ENCODE assay signal across 1 cellular context in genomic region chr20:34990661-34991214, GRCh38.
TF ChIP-seq lines count a peak whose summit lies in the region.

No MANE protein-coding gene starts in this region.

TF ChIP-seq in K562, 482 proteins besides CTCF, POLR2A, EP300 and RAD21:
- no peak for TF ChIP-seq ZBTB26 (CRISPR knock-in tag; IDR thresholded peaks at IDR 0.05)
- no peak for TF ChIP-seq ETV5 (CRISPR knock-in tag; IDR thresholded peaks at IDR 0.05; ENCODE audit: low read depth)
- no peak for TF ChIP-seq ZNF696 (CRISPR knock-in tag; conservative IDR thresholded peaks at IDR 0.05)
- no peak for TF ChIP-seq HDAC2 (IDR thresholded peaks at IDR 0.05)
- no peak for TF ChIP-seq NONO (IDR thresholded peaks at IDR 0.05; ENCODE audit: low read depth in 2 of 2, low read length in 1 of 2)
- no peak for TF ChIP-seq MEF2D (tag; conservative IDR thresholded peaks at IDR 0.05; ENCODE audit: low read depth)
- no peak for TF ChIP-seq FOXM1 (IDR thresholded peaks at IDR 0.05; ENCODE audit: low read depth)
- no peak for TF ChIP-seq FOXM1 (CRISPR knock-in tag; IDR thresholded peaks at IDR 0.05; ENCODE audit: low read depth)
- TF ChIP-seq, protein P1, sequence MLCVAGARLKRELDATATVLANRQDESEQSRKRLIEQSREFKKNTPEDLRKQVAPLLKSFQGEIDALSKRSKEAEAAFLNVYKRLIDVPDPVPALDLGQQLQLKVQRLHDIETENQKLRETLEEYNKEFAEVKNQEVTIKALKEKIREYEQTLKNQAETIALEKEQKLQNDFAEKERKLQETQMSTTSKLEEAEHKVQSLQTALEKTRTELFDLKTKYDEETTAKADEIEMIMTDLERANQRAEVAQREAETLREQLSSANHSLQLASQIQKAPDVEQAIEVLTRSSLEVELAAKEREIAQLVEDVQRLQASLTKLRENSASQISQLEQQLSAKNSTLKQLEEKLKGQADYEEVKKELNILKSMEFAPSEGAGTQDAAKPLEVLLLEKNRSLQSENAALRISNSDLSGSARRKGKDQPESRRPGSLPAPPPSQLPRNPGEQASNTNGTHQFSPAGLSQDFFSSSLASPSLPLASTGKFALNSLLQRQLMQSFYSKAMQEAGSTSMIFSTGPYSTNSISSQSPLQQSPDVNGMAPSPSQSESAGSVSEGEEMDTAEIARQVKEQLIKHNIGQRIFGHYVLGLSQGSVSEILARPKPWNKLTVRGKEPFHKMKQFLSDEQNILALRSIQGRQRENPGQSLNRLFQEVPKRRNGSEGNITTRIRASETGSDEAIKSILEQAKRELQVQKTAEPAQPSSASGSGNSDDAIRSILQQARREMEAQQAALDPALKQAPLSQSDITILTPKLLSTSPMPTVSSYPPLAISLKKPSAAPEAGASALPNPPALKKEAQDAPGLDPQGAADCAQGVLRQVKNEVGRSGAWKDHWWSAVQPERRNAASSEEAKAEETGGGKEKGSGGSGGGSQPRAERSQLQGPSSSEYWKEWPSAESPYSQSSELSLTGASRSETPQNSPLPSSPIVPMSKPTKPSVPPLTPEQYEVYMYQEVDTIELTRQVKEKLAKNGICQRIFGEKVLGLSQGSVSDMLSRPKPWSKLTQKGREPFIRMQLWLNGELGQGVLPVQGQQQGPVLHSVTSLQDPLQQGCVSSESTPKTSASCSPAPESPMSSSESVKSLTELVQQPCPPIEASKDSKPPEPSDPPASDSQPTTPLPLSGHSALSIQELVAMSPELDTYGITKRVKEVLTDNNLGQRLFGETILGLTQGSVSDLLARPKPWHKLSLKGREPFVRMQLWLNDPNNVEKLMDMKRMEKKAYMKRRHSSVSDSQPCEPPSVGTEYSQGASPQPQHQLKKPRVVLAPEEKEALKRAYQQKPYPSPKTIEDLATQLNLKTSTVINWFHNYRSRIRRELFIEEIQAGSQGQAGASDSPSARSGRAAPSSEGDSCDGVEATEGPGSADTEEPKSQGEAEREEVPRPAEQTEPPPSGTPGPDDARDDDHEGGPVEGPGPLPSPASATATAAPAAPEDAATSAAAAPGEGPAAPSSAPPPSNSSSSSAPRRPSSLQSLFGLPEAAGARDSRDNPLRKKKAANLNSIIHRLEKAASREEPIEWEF (CRISPR knock-in tag; IDR thresholded peaks at IDR 0.05) = no peak
- TF ChIP-seq, protein P2, sequence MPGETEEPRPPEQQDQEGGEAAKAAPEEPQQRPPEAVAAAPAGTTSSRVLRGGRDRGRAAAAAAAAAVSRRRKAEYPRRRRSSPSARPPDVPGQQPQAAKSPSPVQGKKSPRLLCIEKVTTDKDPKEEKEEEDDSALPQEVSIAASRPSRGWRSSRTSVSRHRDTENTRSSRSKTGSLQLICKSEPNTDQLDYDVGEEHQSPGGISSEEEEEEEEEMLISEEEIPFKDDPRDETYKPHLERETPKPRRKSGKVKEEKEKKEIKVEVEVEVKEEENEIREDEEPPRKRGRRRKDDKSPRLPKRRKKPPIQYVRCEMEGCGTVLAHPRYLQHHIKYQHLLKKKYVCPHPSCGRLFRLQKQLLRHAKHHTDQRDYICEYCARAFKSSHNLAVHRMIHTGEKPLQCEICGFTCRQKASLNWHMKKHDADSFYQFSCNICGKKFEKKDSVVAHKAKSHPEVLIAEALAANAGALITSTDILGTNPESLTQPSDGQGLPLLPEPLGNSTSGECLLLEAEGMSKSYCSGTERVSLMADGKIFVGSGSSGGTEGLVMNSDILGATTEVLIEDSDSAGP (CRISPR knock-in tag; IDR thresholded peaks at IDR 0.05) = no peak
- TF ChIP-seq, protein P3, sequence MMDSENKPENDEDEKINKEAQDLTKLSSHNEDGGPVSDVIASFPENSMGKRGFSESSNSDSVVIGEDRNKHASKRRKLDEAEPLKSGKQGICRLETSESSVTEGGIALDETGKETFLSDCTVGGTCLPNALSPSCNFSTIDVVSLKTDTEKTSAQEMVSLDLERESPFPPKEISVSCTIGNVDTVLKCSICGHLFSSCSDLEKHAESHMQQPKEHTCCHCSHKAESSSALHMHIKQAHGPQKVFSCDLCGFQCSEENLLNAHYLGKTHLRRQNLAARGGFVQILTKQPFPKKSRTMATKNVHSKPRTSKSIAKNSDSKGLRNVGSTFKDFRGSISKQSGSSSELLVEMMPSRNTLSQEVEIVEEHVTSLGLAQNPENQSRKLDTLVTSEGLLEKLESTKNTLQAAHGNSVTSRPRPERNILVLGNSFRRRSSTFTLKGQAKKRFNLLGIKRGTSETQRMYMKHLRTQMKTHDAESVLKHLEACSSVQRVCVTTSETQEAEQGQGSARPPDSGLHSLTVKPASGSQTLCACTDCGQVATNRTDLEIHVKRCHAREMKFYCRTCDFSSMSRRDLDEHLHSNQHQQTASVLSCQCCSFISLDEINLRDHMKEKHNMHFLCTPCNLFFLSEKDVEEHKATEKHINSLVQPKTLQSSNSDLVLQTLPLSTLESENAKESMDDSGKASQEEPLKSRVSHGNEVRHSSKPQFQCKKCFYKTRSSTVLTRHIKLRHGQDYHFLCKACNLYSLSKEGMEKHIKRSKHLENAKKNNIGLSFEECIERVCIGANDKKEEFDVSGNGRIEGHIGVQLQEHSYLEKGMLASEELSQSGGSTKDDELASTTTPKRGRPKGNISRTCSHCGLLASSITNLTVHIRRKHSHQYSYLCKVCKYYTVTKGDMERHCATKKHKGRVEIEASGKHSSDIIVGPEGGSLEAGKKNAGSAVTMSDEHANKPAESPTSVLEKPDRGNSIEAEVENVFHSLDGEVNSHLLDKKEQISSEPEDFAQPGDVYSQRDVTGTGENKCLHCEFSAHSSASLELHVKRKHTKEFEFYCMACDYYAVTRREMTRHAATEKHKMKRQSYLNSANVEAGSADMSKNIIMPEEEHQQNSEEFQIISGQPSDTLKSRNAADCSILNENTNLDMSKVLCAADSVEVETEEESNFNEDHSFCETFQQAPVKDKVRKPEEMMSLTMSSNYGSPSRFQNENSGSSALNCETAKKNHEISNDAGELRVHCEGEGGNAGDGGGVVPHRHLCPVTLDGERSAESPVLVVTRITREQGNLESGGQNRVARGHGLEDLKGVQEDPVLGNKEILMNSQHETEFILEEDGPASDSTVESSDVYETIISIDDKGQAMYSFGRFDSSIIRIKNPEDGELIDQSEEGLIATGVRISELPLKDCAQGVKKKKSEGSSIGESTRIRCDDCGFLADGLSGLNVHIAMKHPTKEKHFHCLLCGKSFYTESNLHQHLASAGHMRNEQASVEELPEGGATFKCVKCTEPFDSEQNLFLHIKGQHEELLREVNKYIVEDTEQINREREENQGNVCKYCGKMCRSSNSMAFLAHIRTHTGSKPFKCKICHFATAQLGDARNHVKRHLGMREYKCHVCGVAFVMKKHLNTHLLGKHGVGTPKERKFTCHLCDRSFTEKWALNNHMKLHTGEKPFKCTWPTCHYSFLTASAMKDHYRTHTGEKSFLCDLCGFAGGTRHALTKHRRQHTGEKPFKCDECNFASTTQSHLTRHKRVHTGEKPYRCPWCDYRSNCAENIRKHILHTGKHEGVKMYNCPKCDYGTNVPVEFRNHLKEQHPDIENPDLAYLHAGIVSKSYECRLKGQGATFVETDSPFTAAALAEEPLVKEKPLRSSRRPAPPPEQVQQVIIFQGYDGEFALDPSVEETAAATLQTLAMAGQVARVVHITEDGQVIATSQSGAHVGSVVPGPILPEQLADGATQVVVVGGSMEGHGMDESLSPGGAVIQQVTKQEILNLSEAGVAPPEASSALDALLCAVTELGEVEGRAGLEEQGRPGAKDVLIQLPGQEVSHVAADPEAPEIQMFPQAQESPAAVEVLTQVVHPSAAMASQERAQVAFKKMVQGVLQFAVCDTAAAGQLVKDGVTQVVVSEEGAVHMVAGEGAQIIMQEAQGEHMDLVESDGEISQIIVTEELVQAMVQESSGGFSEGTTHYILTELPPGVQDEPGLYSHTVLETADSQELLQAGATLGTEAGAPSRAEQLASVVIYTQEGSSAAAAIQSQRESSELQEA (IDR thresholded peaks at IDR 0.05; ENCODE audit: low read depth) = no peak
- TF ChIP-seq CREB1 (IDR thresholded peaks at IDR 0.05) = no peak
- no peak for TF ChIP-seq CREB1 (CRISPR knock-in tag; IDR thresholded peaks at IDR 0.05)
- TF ChIP-seq, protein P4, sequence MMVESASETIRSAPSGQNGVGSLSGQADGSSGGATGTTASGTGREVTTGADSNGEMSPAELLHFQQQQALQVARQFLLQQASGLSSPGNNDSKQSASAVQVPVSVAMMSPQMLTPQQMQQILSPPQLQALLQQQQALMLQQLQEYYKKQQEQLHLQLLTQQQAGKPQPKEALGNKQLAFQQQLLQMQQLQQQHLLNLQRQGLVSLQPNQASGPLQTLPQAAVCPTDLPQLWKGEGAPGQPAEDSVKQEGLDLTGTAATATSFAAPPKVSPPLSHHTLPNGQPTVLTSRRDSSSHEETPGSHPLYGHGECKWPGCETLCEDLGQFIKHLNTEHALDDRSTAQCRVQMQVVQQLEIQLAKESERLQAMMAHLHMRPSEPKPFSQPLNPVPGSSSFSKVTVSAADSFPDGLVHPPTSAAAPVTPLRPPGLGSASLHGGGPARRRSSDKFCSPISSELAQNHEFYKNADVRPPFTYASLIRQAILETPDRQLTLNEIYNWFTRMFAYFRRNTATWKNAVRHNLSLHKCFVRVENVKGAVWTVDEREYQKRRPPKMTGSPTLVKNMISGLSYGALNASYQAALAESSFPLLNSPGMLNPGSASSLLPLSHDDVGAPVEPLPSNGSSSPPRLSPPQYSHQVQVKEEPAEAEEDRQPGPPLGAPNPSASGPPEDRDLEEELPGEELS (CRISPR knock-in tag; IDR thresholded peaks at IDR 0.05; ENCODE audit: borderline replicate concordance) = no peak
- TF ChIP-seq, protein P5, sequence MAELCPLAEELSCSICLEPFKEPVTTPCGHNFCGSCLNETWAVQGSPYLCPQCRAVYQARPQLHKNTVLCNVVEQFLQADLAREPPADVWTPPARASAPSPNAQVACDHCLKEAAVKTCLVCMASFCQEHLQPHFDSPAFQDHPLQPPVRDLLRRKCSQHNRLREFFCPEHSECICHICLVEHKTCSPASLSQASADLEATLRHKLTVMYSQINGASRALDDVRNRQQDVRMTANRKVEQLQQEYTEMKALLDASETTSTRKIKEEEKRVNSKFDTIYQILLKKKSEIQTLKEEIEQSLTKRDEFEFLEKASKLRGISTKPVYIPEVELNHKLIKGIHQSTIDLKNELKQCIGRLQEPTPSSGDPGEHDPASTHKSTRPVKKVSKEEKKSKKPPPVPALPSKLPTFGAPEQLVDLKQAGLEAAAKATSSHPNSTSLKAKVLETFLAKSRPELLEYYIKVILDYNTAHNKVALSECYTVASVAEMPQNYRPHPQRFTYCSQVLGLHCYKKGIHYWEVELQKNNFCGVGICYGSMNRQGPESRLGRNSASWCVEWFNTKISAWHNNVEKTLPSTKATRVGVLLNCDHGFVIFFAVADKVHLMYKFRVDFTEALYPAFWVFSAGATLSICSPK (IDR thresholded peaks at IDR 0.05; ENCODE audit: borderline replicate concordance) = no peak
- peak; percentile 51 for TF ChIP-seq POLR2G (IDR thresholded peaks at IDR 0.05; ENCODE audit: low read depth, low read length)
- no peak for TF ChIP-seq SMARCC2 (IDR thresholded peaks at IDR 0.05; ENCODE audit: low read depth)
- TF ChIP-seq, protein P6, sequence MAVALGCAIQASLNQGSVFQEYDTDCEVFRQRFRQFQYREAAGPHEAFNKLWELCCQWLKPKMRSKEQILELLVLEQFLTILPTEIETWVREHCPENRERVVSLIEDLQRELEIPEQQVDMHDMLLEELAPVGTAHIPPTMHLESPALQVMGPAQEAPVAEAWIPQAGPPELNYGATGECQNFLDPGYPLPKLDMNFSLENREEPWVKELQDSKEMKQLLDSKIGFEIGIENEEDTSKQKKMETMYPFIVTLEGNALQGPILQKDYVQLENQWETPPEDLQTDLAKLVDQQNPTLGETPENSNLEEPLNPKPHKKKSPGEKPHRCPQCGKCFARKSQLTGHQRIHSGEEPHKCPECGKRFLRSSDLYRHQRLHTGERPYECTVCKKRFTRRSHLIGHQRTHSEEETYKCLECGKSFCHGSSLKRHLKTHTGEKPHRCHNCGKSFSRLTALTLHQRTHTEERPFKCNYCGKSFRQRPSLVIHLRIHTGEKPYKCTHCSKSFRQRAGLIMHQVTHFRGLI (CRISPR knock-in tag; IDR thresholded peaks at IDR 0.05) = no peak
- no peak for TF ChIP-seq CHD1 (IDR thresholded peaks at IDR 0.05; ENCODE audit: low read length)
- no peak for TF ChIP-seq PML (IDR thresholded peaks at IDR 0.05; ENCODE audit: low read length)
- TF ChIP-seq ZNF655 (CRISPR knock-in tag; IDR thresholded peaks at IDR 0.05) = no peak
- TF ChIP-seq, protein P7, sequence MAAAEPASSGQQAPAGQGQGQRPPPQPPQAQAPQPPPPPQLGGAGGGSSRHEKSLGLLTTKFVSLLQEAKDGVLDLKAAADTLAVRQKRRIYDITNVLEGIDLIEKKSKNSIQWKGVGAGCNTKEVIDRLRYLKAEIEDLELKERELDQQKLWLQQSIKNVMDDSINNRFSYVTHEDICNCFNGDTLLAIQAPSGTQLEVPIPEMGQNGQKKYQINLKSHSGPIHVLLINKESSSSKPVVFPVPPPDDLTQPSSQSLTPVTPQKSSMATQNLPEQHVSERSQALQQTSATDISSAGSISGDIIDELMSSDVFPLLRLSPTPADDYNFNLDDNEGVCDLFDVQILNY (CRISPR knock-in tag; IDR thresholded peaks at IDR 0.05) = no peak
- TF ChIP-seq POLR2AphosphoS2 (IDR thresholded peaks at IDR 0.05; ENCODE audit: low read length) = 0 out of 2 replicates have a peak, but pooled peaks have one; percentile 40
- TF ChIP-seq FOXJ3 (CRISPR knock-in tag; IDR thresholded peaks at IDR 0.05) = no peak
- no peak for TF ChIP-seq NR2C2 (CRISPR knock-in tag; IDR thresholded peaks at IDR 0.05)
- TF ChIP-seq NR2C2 (tag; IDR thresholded peaks at IDR 0.05) = peak; percentile 29; the same call in 1 of the 2 replicates
- TF ChIP-seq NR2C1 (IDR thresholded peaks at IDR 0.05) = peak; percentile 60
- peak; percentile 66 for TF ChIP-seq NR2C1 (tag; IDR thresholded peaks at IDR 0.05)
